ENCODE assay signal across 19 cellular contexts in genomic region chr13:46332772-46333171, GRCh38. TPM values are rescaled to one million over a fixed set of nuclear protein-coding genes. Genes with fewer than 3 reads are reported as not detected.
DNase-seq lines count a peak whose midpoint lies in the region; ATAC-seq and TF ChIP-seq lines count a peak whose summit lies in the region.
"Had no signal": no experiment of that assay in that cellular context is flagged by ENCODE, and none has a peak within 500 bp of the region (broad histone marks: within the 10 kb centered on the region; RNA-seq: fewer than 3 reads in every experiment).

No MANE protein-coding gene starts in this region.

- H3K36me3 Mint-ChIP-seq in CD4-positive, alpha-beta T cell (ENCODE audit: low read depth), result no peaks in the 10 kb centered on the region
- H3K36me3 Mint-ChIP-seq in natural killer cell treated with Interleukin-12 subunit alpha and Interleukin-12 subunit beta and Interleukin-15 and Interleukin-18, amount 100 ng/mL, for 72 hours, result peaks cover 15% of the 10 kb centered on the region

- peaks cover 26% of the 10 kb centered on the region for H3K4me1 Mint-ChIP-seq in CD4-positive, alpha-beta T cell (ENCODE audit: low read depth)
- H3K4me1 Mint-ChIP-seq in natural killer cell treated with Interleukin-12 subunit alpha and Interleukin-12 subunit beta and Interleukin-15 and Interleukin-18, amount 100 ng/mL, for 72 hours (ENCODE audit: low read depth in 2 of 2), result peaks cover 48 to 65% of the 10 kb centered on the region in 2 donors

- no peaks in the 10 kb centered on the region for H3K27me3 Mint-ChIP-seq in CD4-positive, alpha-beta T cell
- peaks cover 8 to 9% of the 10 kb centered on the region in 2 donors for H3K27me3 Mint-ChIP-seq in natural killer cell treated with Interleukin-12 subunit alpha and Interleukin-12 subunit beta and Interleukin-15 and Interleukin-18, amount 100 ng/mL, for 72 hours

- peaks cover 4% of the 10 kb centered on the region for H3K9me3 Mint-ChIP-seq in CD4-positive, alpha-beta T cell
- H3K9me3 Mint-ChIP-seq in natural killer cell treated with Interleukin-12 subunit alpha and Interleukin-12 subunit beta and Interleukin-15 and Interleukin-18, amount 100 ng/mL, for 72 hours, result peaks cover 4% of the 10 kb centered on the region

- DNase-seq in CD4-positive, alpha-beta T cell, result no peak
- DNase-seq in Kasumi-1 (lab: John Stamatoyannopoulos, UW), result peak; percentile 15 to 36
- DNase-seq in natural killer cell treated with Interleukin-12 subunit alpha and Interleukin-12 subunit beta and Interleukin-15 and Interleukin-18, amount 100 ng/mL, for 72 hours (ENCODE audit: low spot score), result no peak
- DNase-seq in germinal center (ENCODE audit: low spot score), result no peak
- DNase-seq in globus pallidus (ENCODE audit: low spot score), result no peak
- DNase-seq in DMS53 treated with DMSO at 0.1 percent for 48 hours (lab: John Stamatoyannopoulos, UW; ENCODE audit: unreplicated experiment), result no peak
- DNase-seq: BE2C, MV-4-11, NCI-H146, NCI-H2081 treated with DMSO at 0.1 percent for 48 hours, NCI-H226, NCI-H69, Peyer's patch, Right ventricle myocardium superior, SK-N-SH had no signal

- H3K27me3 ChIP-seq in CD4-positive, alpha-beta T cell (ENCODE audit: control insufficient read depth, insufficient read depth, low read length), result no peaks in the 10 kb centered on the region
- H3K27me3 ChIP-seq: BE2C, Peyer's patch had no signal

- H3K9me3 ChIP-seq in CD4-positive, alpha-beta T cell (ENCODE audit: control insufficient read depth, low read length), result no peaks in the 10 kb centered on the region
- H3K9me3 ChIP-seq: BE2C, Peyer's patch, SK-N-SH had no signal

- intact Hi-C loops in CD4-positive, alpha-beta T cell (cut with DNase I, micrococcal nuclease), result no loop called here

- ATAC-seq in CD4-positive, alpha-beta T cell (ENCODE audit: poor library complexity), result no peak
- no peak for ATAC-seq in natural killer cell treated with Interleukin-12 subunit alpha and Interleukin-12 subunit beta and Interleukin-15 and Interleukin-18, amount 100 ng/mL, for 72 hours

- POLR2A ChIA-PET in CD4-positive, alpha-beta T cell (lab: Charles Lee), result interaction anchor here (0.6 to 2.4 kb wide), 4 partner anchors 11 to 1553 kb away, joined by 3 to 13 read pairs (median 8); no protein-coding TSS in a partner anchor

- H3K27ac Mint-ChIP-seq in CD4-positive, alpha-beta T cell, result peak overlapping the region; percentile 25
- H3K27ac Mint-ChIP-seq in natural killer cell treated with Interleukin-12 subunit alpha and Interleukin-12 subunit beta and Interleukin-15 and Interleukin-18, amount 100 ng/mL, for 72 hours, result peak overlapping the region; percentile 81 to 83

- no peak overlapping the region for H3K27ac ChIP-seq in CD4-positive, alpha-beta T cell (ENCODE audit: low read depth, low read length)
- H3K27ac ChIP-seq in VCaP, result peak overlapping the region; percentile 10; the same call in 1 of the 2 replicates
- H3K27ac ChIP-seq: KMS-11, Peyer's patch had no signal

- H3K4me3 Mint-ChIP-seq in CD4-positive, alpha-beta T cell, result no peak overlapping the region
- peak overlapping the region; percentile 73 for H3K4me3 Mint-ChIP-seq in natural killer cell treated with Interleukin-12 subunit alpha and Interleukin-12 subunit beta and Interleukin-15 and Interleukin-18, amount 100 ng/mL, for 72 hours

- CTCF ChIA-PET in CD4-positive, alpha-beta T cell (lab: Charles Lee), result interaction anchor here (0.6 to 0.7 kb wide), 2 partner anchors 180 to 416 kb away, joined by 3 read pairs; no protein-coding TSS in a partner anchor

- TF ChIP-seq CTCF in CD4-positive, alpha-beta T cell (IDR thresholded peaks at IDR 0.05), result no peak
- TF ChIP-seq CTCF in VCaP (conservative IDR thresholded peaks at IDR 0.05), result no peak

RNA-seq across cellular contexts. Expression of gene RUBCNL, which starts 54.3 kb away (rescaled TPM):
- total RNA-seq in CD4-positive, alpha-beta T cell, result under 1 TPM; 0.36 to 0.69 TPM
- total RNA-seq in natural killer cell treated with Interleukin-12 subunit alpha and Interleukin-12 subunit beta and Interleukin-15 and Interleukin-18, amount 100 ng/mL, for 72 hours, result 1 to 10 TPM; 2.0 to 3.0 TPM
- total RNA-seq: CD8-positive, alpha-beta memory T cell; Daoy had no signal

Comparison
In these comparisons a context has a peak if more than half of its experiments do, and no peak if none do; other contexts are left out.
1. DNase-seq: peak in Kasumi-1 (2 of 2); none in CD4-positive, alpha-beta T cell (0 of 10), natural killer cell treated with Interleukin-12 subunit alpha and Interleukin-12 subunit beta and Interleukin-15 and Interleukin-18, amount 100 ng/mL, for 72 hours (single experiment), germinal center (single experiment), globus pallidus (single experiment) and DMS53 treated with DMSO at 0.1 percent for 48 hours (single experiment).